In genomic region chr7:105691029-105691691, GRCh38 we compare ENCODE assay signal across 8 cellular contexts.
DNase-seq lines count a peak whose midpoint lies in the region; ATAC-seq and TF ChIP-seq lines count a peak whose summit lies in the region.

No MANE protein-coding gene starts in this region.

- ATAC-seq in HG02642 (IDR thresholded peaks at IDR 0.05; ENCODE audit: poor library complexity, unreplicated experiment) (no peak), HG03521 (IDR thresholded peaks at IDR 0.05; ENCODE audit: unreplicated experiment) (no peak)

- DNase-seq in Calu3 (no peak), HFFc6 (peak; percentile 30), epithelial cell of esophagus (ENCODE audit: low read depth) (no peak), nephron progenitor cell (no peak), posterior vena cava (ENCODE audit: low spot score) (no peak)
- DNase-seq in activated CD4-positive, CD25-positive, alpha-beta regulatory T cell treated with anti-CD3 and anti-CD28 coated beads, Interleukin-2, amount 50 U/mL, for 16 hours (ENCODE audit: low read depth, low spot score): peak; percentile 13

- peak overlapping the region; percentile 32 for H3K4me3 ChIP-seq in epithelial cell of esophagus (ENCODE audit: low read length)

- intact Hi-C loops in Calu3 (cut with micrococcal nuclease; ENCODE audit: unreplicated experiment): no loop called here
- intact Hi-C loops in posterior vena cava (cut with DNase I): no loop called here

- H3K27ac Mint-ChIP-seq in Calu3 (ENCODE audit: unreplicated experiment): no peak overlapping the region
- H3K27ac Mint-ChIP-seq in HFFc6: peak overlapping the region; percentile 82
- no peak overlapping the region for H3K27ac Mint-ChIP-seq in nephron progenitor cell

- peaks cover 11% of the 10 kb centered on the region for H3K36me3 Mint-ChIP-seq in Calu3 (ENCODE audit: insufficient read depth, unreplicated experiment)
- no peaks in the 10 kb centered on the region for H3K36me3 Mint-ChIP-seq in HFFc6 (ENCODE audit: low read depth)
- H3K36me3 Mint-ChIP-seq in nephron progenitor cell (ENCODE audit: low read depth): peaks cover 10% of the 10 kb centered on the region

- BruUV-seq in Calu3 (replicated peaks; lab: Mats Ljungman, UMichigan): no TSS peak

- H3K4me3 Mint-ChIP-seq in Calu3 (ENCODE audit: low read depth, unreplicated experiment) (peak overlapping the region; percentile 68), HFFc6 (peak overlapping the region; percentile 90), nephron progenitor cell (peak overlapping the region; percentile 68)

- no peaks in the 10 kb centered on the region for H3K27me3 Mint-ChIP-seq in Calu3 (ENCODE audit: unreplicated experiment)
- peaks cover 4% of the 10 kb centered on the region; the same call in 1 of the 2 replicates for H3K27me3 Mint-ChIP-seq in HFFc6 (ENCODE audit: insufficient read depth)
- peaks cover 9% of the 10 kb centered on the region for H3K27me3 Mint-ChIP-seq in nephron progenitor cell (ENCODE audit: low read depth, poor library complexity)

- no peaks in the 10 kb centered on the region for H3K9me3 Mint-ChIP-seq in Calu3 (ENCODE audit: low read depth, unreplicated experiment)
- H3K9me3 Mint-ChIP-seq in HFFc6: no peaks in the 10 kb centered on the region
- peaks cover under 1% of the 10 kb centered on the region for H3K9me3 Mint-ChIP-seq in nephron progenitor cell

- CTCF ChIA-PET in Calu3 (lab: Charles Lee): interaction anchor here (0.7 to 0.9 kb wide), 2 partner anchors 14 to 1276 kb away, joined by 4 read pairs; no protein-coding TSS in a partner anchor

- no peak for TF ChIP-seq CTCF in Calu3 (IDR thresholded peaks at IDR 0.05; ENCODE audit: unreplicated experiment)
- no peak for TF ChIP-seq CTCF in HFFc6 (IDR thresholded peaks at IDR 0.05)
- no peak for TF ChIP-seq CTCF in epithelial cell of esophagus (IDR thresholded peaks at IDR 0.05; ENCODE audit: insufficient read depth, low read depth, low read length, missing control alignments)
- TF ChIP-seq CTCF in nephron progenitor cell (IDR thresholded peaks at IDR 0.05): no peak

- H3K4me1 Mint-ChIP-seq in Calu3 (ENCODE audit: low read depth, unreplicated experiment): peaks cover 16% of the 10 kb centered on the region
- peaks cover 30% of the 10 kb centered on the region for H3K4me1 Mint-ChIP-seq in HFFc6 (ENCODE audit: low read depth)
- peaks cover 41% of the 10 kb centered on the region for H3K4me1 Mint-ChIP-seq in nephron progenitor cell

Comparison
In these comparisons a context has a peak if more than half of its experiments do, and no peak if none do; other contexts are left out.
1. DNase-seq: peak in HFFc6 (single experiment) and activated CD4-positive, CD25-positive, alpha-beta regulatory T cell treated with anti-CD3 and anti-CD28 coated beads, Interleukin-2, amount 50 U/mL, for 16 hours (single experiment); none in Calu3 (single experiment), epithelial cell of esophagus (single experiment), nephron progenitor cell (single experiment) and posterior vena cava (single experiment).
2. Peak in every context shown above with its lines, with median percentiles within 50 percentile points of each other: H3K4me3 Mint-ChIP-seq.